11 cellular contexts compared by ENCODE assay signal in the genomic region with DNA sequence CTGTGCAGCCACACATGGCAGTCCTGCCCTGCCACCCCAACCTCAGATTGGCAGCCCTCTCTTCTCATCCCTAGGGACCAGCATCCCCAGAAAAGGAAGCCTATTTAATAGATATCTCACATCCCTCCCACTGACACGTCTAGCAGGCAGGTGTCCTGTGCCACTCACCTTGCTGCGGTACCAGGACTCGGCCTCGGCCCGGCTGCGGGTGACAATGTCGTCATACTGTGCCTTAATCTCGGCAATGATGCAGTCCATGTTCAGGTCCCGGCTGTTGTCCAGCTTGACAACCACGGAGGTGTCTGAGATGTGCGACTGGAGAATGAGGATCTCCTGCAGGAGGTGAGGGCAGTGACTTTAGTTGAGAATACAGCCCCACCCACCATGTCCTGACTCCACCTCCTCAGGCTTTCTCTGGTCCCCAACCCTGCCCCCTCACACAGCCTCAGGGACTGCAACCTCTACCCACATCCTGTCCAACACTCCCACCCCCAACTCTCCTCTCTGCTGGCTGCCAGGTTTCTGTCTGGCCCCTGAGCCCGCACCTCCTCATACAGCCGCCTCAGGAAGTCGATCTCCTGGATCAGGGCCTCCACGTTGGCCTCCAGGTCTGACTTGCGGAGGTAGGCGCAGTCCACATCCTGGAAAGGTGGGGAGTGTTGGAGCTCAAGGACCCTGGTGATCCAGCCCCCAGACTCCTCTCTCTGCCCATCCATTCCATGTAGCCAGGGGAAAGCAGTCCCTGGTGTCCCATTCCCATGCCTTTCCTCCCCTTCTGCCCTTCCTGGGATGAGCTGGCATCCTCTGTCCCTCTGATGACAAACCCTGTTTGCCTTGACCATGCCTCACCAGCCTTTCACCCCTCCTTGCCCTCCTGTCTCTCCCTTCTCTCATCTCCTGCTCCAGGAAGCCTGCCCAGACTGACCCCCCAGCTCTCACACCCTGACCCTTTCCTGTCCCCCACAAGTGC. TPM values are rescaled to one million over a fixed set of nuclear protein-coding genes. Genes with fewer than 3 reads are reported as not detected.
DNase-seq lines count a peak whose midpoint lies in the region; ATAC-seq and TF ChIP-seq lines count a peak whose summit lies in the region.
"Not testable (repeated sequence)": the region's sequence is repeated elsewhere in the genome, so short reads cannot be mapped to it uniquely, and the experiment has no call there.
"Had no signal": no experiment of that assay in that cellular context is flagged by ENCODE, and none has a peak within 500 bp of the region (broad histone marks: within the 10 kb centered on the region; RNA-seq: fewer than 3 reads in every experiment).

No MANE protein-coding gene starts in this region.

- in situ Hi-C loops in GM13977 (cut with MboI; ENCODE audit: low pct_unique_long_range_greater_than_20kb, low sequenced_read_pairs, unreplicated experiment): not testable (repeated sequence)

- H3K36me3 ChIP-seq in upper lobe of right lung: not testable (repeated sequence)

- H3K9me3 ChIP-seq in upper lobe of right lung: not testable (repeated sequence)

- peaks cover 15% of the 10 kb centered on the region for H3K27me3 ChIP-seq in upper lobe of right lung

- H3K27me3 Mint-ChIP-seq in activated T-helper 17 cell treated with anti-CD3 and anti-CD28 coated beads, Interleukin-2, amount 50 U/mL, for 72 hours: not testable (repeated sequence)

- H3K4me3 Mint-ChIP-seq in activated T-helper 17 cell treated with anti-CD3 and anti-CD28 coated beads, Interleukin-2, amount 50 U/mL, for 72 hours: not testable (repeated sequence)

- peak; percentile 30 for DNase-seq in GM13977 (ENCODE audit: low spot score)
- DNase-seq in NB4 (ENCODE audit: low read depth): peak; percentile 85
- DNase-seq in kidney tubule cell (ENCODE audit: low spot score): peak; percentile 70
- DNase-seq in upper lobe of right lung: not testable (repeated sequence)

- not testable (repeated sequence) for H3K4me1 ChIP-seq in upper lobe of right lung

- TF ChIP-seq POLR2A in NB4 (IDR thresholded peaks at IDR 0.05; ENCODE audit: extremely low read depth, insufficient read length): not testable (repeated sequence)

- not testable (repeated sequence) for H3K36me3 Mint-ChIP-seq in activated T-helper 17 cell treated with anti-CD3 and anti-CD28 coated beads, Interleukin-2, amount 50 U/mL, for 72 hours (ENCODE audit: low read depth)

- H3K27ac ChIP-seq in upper lobe of right lung: not testable (repeated sequence)

- intact Hi-C loops in upper lobe of right lung (cut with DNase I): not testable (repeated sequence)

- H3K27ac Mint-ChIP-seq in activated T-helper 17 cell treated with anti-CD3 and anti-CD28 coated beads, Interleukin-2, amount 50 U/mL, for 72 hours: not testable (repeated sequence)

- H3K9me3 Mint-ChIP-seq in activated T-helper 17 cell treated with anti-CD3 and anti-CD28 coated beads, Interleukin-2, amount 50 U/mL, for 72 hours: not testable (repeated sequence)

- ATAC-seq in GM19372 (IDR thresholded peaks at IDR 0.05; ENCODE audit: low read depth, unreplicated experiment) (peak; percentile 76), GM21825 (IDR thresholded peaks at IDR 0.05; ENCODE audit: unreplicated experiment) (peak; percentile 77), HG03135 (IDR thresholded peaks at IDR 0.05; ENCODE audit: unreplicated experiment) (peak; percentile 86), upper lobe of right lung (peak; percentile 38)
- ATAC-seq in activated T-helper 17 cell treated with anti-CD3 and anti-CD28 coated beads, Interleukin-2, amount 50 U/mL, for 72 hours (replicated peaks): peak; percentile 62

- not testable (repeated sequence) for TF ChIP-seq CTCF in GM13977 (IDR thresholded peaks at IDR 0.05; ENCODE audit: extremely low read depth, insufficient read depth, missing control alignments); NB4 (IDR thresholded peaks at IDR 0.05; ENCODE audit: low read depth, low read length); upper lobe of right lung (IDR thresholded peaks at IDR 0.05)

- H3K4me3 ChIP-seq in NB4 (ENCODE audit: low read depth, low read length); upper lobe of right lung: not testable (repeated sequence)

- H3K4me1 Mint-ChIP-seq in activated T-helper 17 cell treated with anti-CD3 and anti-CD28 coated beads, Interleukin-2, amount 50 U/mL, for 72 hours: not testable (repeated sequence)

RNA-seq across cellular contexts. Expression of a gene that starts 3.2 kb away (rescaled TPM):
- total RNA-seq in activated T-helper 17 cell treated with anti-CD3 and anti-CD28 coated beads, Interleukin-2, amount 50 U/mL, for 72 hours: not detected
- not detected for total RNA-seq in upper lobe of right lung
- total RNA-seq: Right ventricle myocardium superior, T-helper 17 cell had no signal

RNA-seq across cellular contexts. Expression of a gene that starts 13.7 kb away (rescaled TPM):
- total RNA-seq in activated T-helper 17 cell treated with anti-CD3 and anti-CD28 coated beads, Interleukin-2, amount 50 U/mL, for 72 hours: 1 to 10 TPM in 1 of 2 donors, under 1 TPM in 1; 0.56 to 2.1 TPM
- 1.1 TPM for total RNA-seq in upper lobe of right lung
- total RNA-seq: Right ventricle myocardium superior had no signal

RNA-seq across cellular contexts. Expression of a gene that starts 33.1 kb away (rescaled TPM):
- total RNA-seq in activated T-helper 17 cell treated with anti-CD3 and anti-CD28 coated beads, Interleukin-2, amount 50 U/mL, for 72 hours: not detected
- not detected for total RNA-seq in upper lobe of right lung
- total RNA-seq: Right ventricle myocardium superior, T-helper 17 cell, thoracic aorta had no signal

RNA-seq across cellular contexts. Expression of a gene that starts 55.1 kb away (rescaled TPM):
- 10 to 100 TPM in 1 of 2 donors, 1 to 10 TPM in 1; 7.6 to 12.5 TPM for total RNA-seq in activated T-helper 17 cell treated with anti-CD3 and anti-CD28 coated beads, Interleukin-2, amount 50 U/mL, for 72 hours
- 664 TPM for total RNA-seq in upper lobe of right lung
